Comparison of ENCODE assay signal across 28 cellular contexts in genomic region chr1:184775329-184775728, GRCh38.
"Had no signal": no experiment of that assay in that cellular context is flagged by ENCODE, and none has a peak within 500 bp of the region (broad histone marks: within the 10 kb centered on the region; RNA-seq: fewer than 3 reads in every experiment).

No MANE protein-coding gene starts in this region.

- H3K27me3 ChIP-seq: neural progenitor cell, ovary, spleen, suprapubic skin, testis, tibial artery, transverse colon, upper lobe of right lung, uterus had no signal

- H3K9me3 ChIP-seq: ovary, psoas muscle, spleen, suprapubic skin, testis, tibial artery, transverse colon, upper lobe of right lung, uterus had no signal

- H3K36me3 ChIP-seq: neural progenitor cell, ovary, spleen, suprapubic skin, tibial artery, transverse colon, upper lobe of right lung, uterus had no signal

- H3K4me1 ChIP-seq: parathyroid adenoma, psoas muscle, spleen, testis, tibial artery, upper lobe of right lung, uterus had no signal

- ATAC-seq: natural killer cell; psoas muscle; right cardiac atrium; sciatic nerve; stimulated activated memory B cell treated with anti-CD40 and anti-IgM and Interleukin-4, amounts not matched to agents 10 μg/mL and 1 μg/mL and 100 μg/mL, for 72 hours; stimulated activated naive CD8-positive, alpha-beta T cell treated with anti-CD3 and anti-CD28 coated beads, Interleukin-15, amount 100 ng/mL, for 72 hours; stimulated activated naive CD8-positive, alpha-beta T cell treated with anti-CD3 and anti-CD28 coated beads, Interleukin-15, Interleukin-2, amounts not matched to agents 100 U/mL and 50 U/mL, for 24 hours; upper lobe of right lung had no signal

- H3K27ac ChIP-seq: neural progenitor cell, ovary, parathyroid adenoma, psoas muscle, skin epidermis, spleen, suprapubic skin, testis, tibial artery, transverse colon, upper lobe of right lung, uterus had no signal

- DNase-seq: natural killer cell; occipital lobe; ovary; posterior cingulate gyrus; psoas muscle; right cardiac atrium; spleen; stimulated activated CD4-positive, alpha-beta T cell treated with anti-CD3 and anti-CD28 coated beads, Interleukin-12 subunit alpha, Interleukin-12 subunit beta, amount 100 ng/mL, for 4 hours; stimulated activated CD4-positive, alpha-beta T cell treated with anti-CD3 and anti-CD28 coated beads, Interleukin-1b, Interleukin-23, amount 100 ng/mL, for 48 hours; stimulated activated CD4-positive, alpha-beta T cell treated with anti-CD3 and anti-CD28 coated beads, Interleukin-4, amount 100 ng/mL, for 1 hour; stimulated activated CD4-positive, alpha-beta T cell treated with anti-CD3 and anti-CD28 coated beads, Interleukin-4, amount 100 ng/mL, for 4 hours; stimulated activated CD8-positive, alpha-beta memory T cell treated with anti-CD3 and anti-CD28 coated beads, Interleukin-4, amount 100 ng/mL, for 48 hours; stimulated activated naive CD4-positive, alpha-beta T cell; stimulated activated naive CD8-positive, alpha-beta T cell treated with anti-CD3 and anti-CD28 coated beads, Interleukin-15, amount 100 ng/mL, for 72 hours; stimulated activated naive CD8-positive, alpha-beta T cell treated with anti-CD3 and anti-CD28 coated beads, Interleukin-15, Interleukin-2, amounts not matched to agents 100 U/mL and 50 U/mL, for 24 hours; substantia nigra; testis; tibial artery; transverse colon; upper lobe of right lung; uterus had no signal

- H3K4me3 ChIP-seq: neural progenitor cell, ovary, psoas muscle, skin epidermis, smooth muscle cell, spleen, suprapubic skin, testis, tibial artery, transverse colon, upper lobe of right lung, uterus had no signal
